ENCODE assay signal across 15 cellular contexts in the genomic region with DNA sequence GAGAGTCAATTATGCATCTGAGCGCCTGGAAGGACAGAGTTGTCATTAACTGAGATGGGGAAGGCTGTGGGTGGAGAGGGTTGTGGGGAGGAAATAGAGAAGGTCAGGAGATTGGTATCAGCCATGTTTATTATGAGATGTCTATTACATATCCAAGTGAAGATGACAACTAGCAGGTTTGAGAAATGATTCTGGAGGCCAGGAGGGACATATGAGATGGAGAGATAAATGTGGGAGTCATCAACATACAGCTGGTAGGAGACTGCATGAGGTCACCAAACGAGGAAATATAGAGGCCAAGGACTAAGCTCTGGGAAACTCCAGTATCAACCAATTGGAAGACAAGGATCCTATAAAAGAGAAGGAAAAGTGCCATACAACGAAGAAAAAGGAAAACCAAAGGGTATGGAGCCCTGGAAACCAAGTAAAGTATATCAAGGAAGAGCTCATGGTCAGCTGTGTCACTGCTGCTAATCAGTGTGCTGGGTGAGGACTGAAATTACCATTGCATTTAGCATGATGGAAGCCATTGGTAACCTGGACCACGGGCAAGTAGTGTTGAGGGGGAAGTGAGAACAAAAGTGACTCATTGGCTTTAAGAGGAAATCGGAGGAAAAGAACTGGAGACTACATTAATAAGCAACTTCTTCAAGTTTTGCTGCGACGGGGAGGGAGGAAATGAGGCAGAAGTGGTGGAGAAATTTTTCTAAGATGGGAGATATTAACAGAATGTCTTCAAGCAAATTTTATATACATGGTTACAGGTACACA. TPM values are rescaled to one million over a fixed set of nuclear protein-coding genes. Genes with fewer than 3 reads are reported as not detected.
DNase-seq lines count a peak whose midpoint lies in the region; ATAC-seq, FAIRE-seq and TF ChIP-seq lines count a peak whose summit lies in the region.
"Had no signal": no experiment of that assay in that cellular context is flagged by ENCODE, and none has a peak within 500 bp of the region (broad histone marks: within the 10 kb centered on the region; RNA-seq: fewer than 3 reads in every experiment).

No MANE protein-coding gene starts in this region.

- H3K27me3 ChIP-seq in ACC112 (ENCODE audit: insufficient read depth, low read length) (no peaks in the 10 kb centered on the region), esophagus muscularis mucosa (no peaks in the 10 kb centered on the region), H9 (ENCODE audit: insufficient read depth, low read length) (no peaks in the 10 kb centered on the region)
- H3K27me3 ChIP-seq: transverse colon had no signal

- no peaks in the 10 kb centered on the region for H3K9me3 ChIP-seq in esophagus muscularis mucosa
- no peaks in the 10 kb centered on the region for H3K9me3 ChIP-seq in H9 (ENCODE audit: control insufficient read depth, low read depth, low read length)
- H3K9me3 ChIP-seq: transverse colon had no signal

- H2AFZ ChIP-seq in ACC112 (ENCODE audit: low read length, unreplicated experiment) (no peak overlapping the region), H9 (ENCODE audit: low read length) (no peak overlapping the region)

- no peak overlapping the region for H2BK15ac ChIP-seq in H9 (ENCODE audit: low read depth, low read length)

- no peak overlapping the region for H3K18ac ChIP-seq in H9 (ENCODE audit: insufficient read length, low read depth, low read length)

- no peak overlapping the region for H3K14ac ChIP-seq in H9 (ENCODE audit: insufficient read depth, low read length)

- H3K27ac ChIP-seq in ACC112 (ENCODE audit: low read depth, low read length) = peak overlapping the region; percentile 76; the same call in 1 of the 2 replicates
- H3K27ac ChIP-seq in esophagus muscularis mucosa (replicated peaks in 1 of 4) = no peak overlapping the region
- no peak overlapping the region for H3K27ac ChIP-seq in H9 (ENCODE audit: insufficient read length, low read depth, low read length)
- H3K27ac ChIP-seq: KMS-11, transverse colon had no signal

- H4K91ac ChIP-seq in H9 (ENCODE audit: insufficient read length, low read depth, low read length) = no peak overlapping the region

- H3K4me3 ChIP-seq in ACC112 (ENCODE audit: low read depth, low read length) = no peak overlapping the region
- no peak overlapping the region for H3K4me3 ChIP-seq in esophagus muscularis mucosa
- H3K4me3 ChIP-seq: transverse colon had no signal

- no peaks in the 10 kb centered on the region for H3K23me2 ChIP-seq in H9 (ENCODE audit: insufficient read length, low read depth, low read length, poor library complexity, severe bottlenecking)

- ATAC-seq in GM18861 (IDR thresholded peaks at IDR 0.05; ENCODE audit: unreplicated experiment) (no peak), HG02571 (IDR thresholded peaks at IDR 0.05; ENCODE audit: unreplicated experiment) (no peak)
- ATAC-seq: esophagus mucosa had no signal

- H4K5ac ChIP-seq in H9 (ENCODE audit: insufficient read length, low read depth, low read length) = no peak overlapping the region

- WGBS in esophagus muscularis mucosa = 77% methylated on average over 7 of the region's 7 CpGs
- no CpG with 5 or more reads among the region's 7 CpGs for WGBS in H9 (ENCODE audit: extremely low coverage, insufficient read length, low lambda C conversion rate)

- no peaks in the 10 kb centered on the region for H3K79me1 ChIP-seq in H9 (ENCODE audit: insufficient read depth, low read depth, low read length, poor library complexity, severe bottlenecking)

- H3K4me1 ChIP-seq in ACC112 (ENCODE audit: control insufficient read depth, insufficient read depth, low read length, unreplicated experiment) (peaks cover 50% of the 10 kb centered on the region), esophagus muscularis mucosa (no peaks in the 10 kb centered on the region), H9 (ENCODE audit: insufficient read depth, low read length) (no peaks in the 10 kb centered on the region)
- H3K4me1 ChIP-seq: transverse colon had no signal

- no peak overlapping the region for H4K8ac ChIP-seq in H9 (replicated peaks; ENCODE audit: insufficient read length, low read depth, low read length)

- no peak overlapping the region for H3K56ac ChIP-seq in H9 (ENCODE audit: insufficient read length, low read depth, low read length)

- H3K79me2 ChIP-seq in ACC112 (ENCODE audit: control insufficient read depth, insufficient read depth, low read length, unreplicated experiment) (no peaks in the 10 kb centered on the region), H9 (ENCODE audit: insufficient read depth, low read length) (no peaks in the 10 kb centered on the region)

- H3K9me3 Mint-ChIP-seq in H9 = peaks cover 0 to 3% of the 10 kb centered on the region in 2 experiments; a peak in 2 of 5 replicates

- H3K23ac ChIP-seq in H9 (ENCODE audit: insufficient read length, low read depth, low read length) = no peak overlapping the region

- no peak overlapping the region for H3K27ac Mint-ChIP-seq in H9

- no peaks in the 10 kb centered on the region for H3K36me3 Mint-ChIP-seq in H9 (ENCODE audit: insufficient read depth in 1 of 3, low read depth in 3 of 3)

- H2BK12ac ChIP-seq in H9 (ENCODE audit: insufficient read length, low read depth, low read length) = no peak overlapping the region

- no peak overlapping the region for H2AK5ac ChIP-seq in H9 (ENCODE audit: insufficient read length, low read length)

- FAIRE-seq in HTR-8/SVneo (lab: Jason Lieb, UNC) = peak; percentile 52

- H2BK20ac ChIP-seq in H9 (ENCODE audit: low read depth, low read length, poor library complexity, severe bottlenecking) = no peak overlapping the region

- no peaks in the 10 kb centered on the region for H4K20me1 ChIP-seq in H9 (ENCODE audit: control insufficient read depth, insufficient read depth, insufficient read length)

- intact Hi-C loops in esophagus muscularis mucosa (cut with DNase I) = no loop called here

- H2BK120ac ChIP-seq in H9 (ENCODE audit: low read depth, low read length, poor library complexity, severe bottlenecking) = no peak overlapping the region

- H3K4me2 ChIP-seq in H9 (ENCODE audit: insufficient read depth, insufficient read length, low read length) = no peak overlapping the region
- H3K4me2 ChIP-seq: KMS-11 had no signal

- DNase-seq in HTR-8/SVneo (ENCODE audit: insufficient read length, low spot score) (no peak), RPMI7951 (ENCODE audit: low read depth) (peak; percentile 51), esophagus muscularis mucosa (ENCODE audit: extremely low spot score) (peak; percentile 42), glomerular visceral epithelial cell (ENCODE audit: extremely low spot score) (no peak), H9 (no peak)
- DNase-seq: ACHN, kidney glomerular epithelial cell, NCI-H1436 treated with DMSO at 0.1 percent for 48 hours, NCI-H2227 treated with DMSO at 0.1 percent for 48 hours, transverse colon had no signal

- no peak overlapping the region for H2BK5ac ChIP-seq in H9 (ENCODE audit: insufficient read length, low read length)

- no peak for TF ChIP-seq EP300 in esophagus muscularis mucosa (IDR thresholded peaks at IDR 0.05)

- H3K4me3 Mint-ChIP-seq in H9 = no peak overlapping the region

- H3K4ac ChIP-seq in H9 (ENCODE audit: low read depth, low read length) = no peak overlapping the region

- no peak overlapping the region for H3T11ph ChIP-seq in H9 (ENCODE audit: low read length)

- H3K4me1 Mint-ChIP-seq in H9 = peaks cover 2 to 18% of the 10 kb centered on the region in 2 experiments; a peak in 3 of 4 replicates

- no peak overlapping the region for H3K9ac ChIP-seq in H9 (ENCODE audit: extremely low read depth, insufficient read length, low read length)
- H3K9ac ChIP-seq: KMS-11 had no signal

- no peak for TF ChIP-seq CTCF in esophagus muscularis mucosa (IDR thresholded peaks at IDR 0.05)
- TF ChIP-seq CTCF in H9 (conservative IDR thresholded peaks at IDR 0.05) = no peak

- no peaks in the 10 kb centered on the region for H3K36me3 ChIP-seq in ACC112 (ENCODE audit: insufficient read depth, low read length)
- H3K36me3 ChIP-seq in esophagus muscularis mucosa = no peaks in the 10 kb centered on the region
- H3K36me3 ChIP-seq: transverse colon had no signal

- H3K27me3 Mint-ChIP-seq in H9 (ENCODE audit: low read depth) = peaks cover 1% of the 10 kb centered on the region; the same call in 1 of the 2 replicates

- TF ChIP-seq POLR2A in esophagus muscularis mucosa (IDR thresholded peaks at IDR 0.05; ENCODE audit: low read depth) = no peak

RNA-seq across cellular contexts. Expression of a gene that starts 14.0 kb away (rescaled TPM):
- total RNA-seq in RPMI7951 (2014; rRNA removed; shearing (Covaris generic)) = 47.0 and 56.8 TPM in 2 replicates
- total RNA-seq in esophagus muscularis mucosa = 10 to 100 TPM; 23.9 to 40.7 (median 28.9) TPM
- 36.1 and 38.0 TPM in 2 replicates for total RNA-seq in H9 (2021)

Comparison
In these comparisons a context has a peak if more than half of its experiments do, and no peak if none do; other contexts are left out.
1. DNase-seq: peak in RPMI7951 (single experiment) and esophagus muscularis mucosa (single experiment); none in HTR-8/SVneo (single experiment), glomerular visceral epithelial cell (single experiment) and H9 (single experiment).